ENCODE assay signal across 25 cellular contexts in genomic region chr21:42566524-42567180, GRCh38. TPM values are rescaled to one million over a fixed set of nuclear protein-coding genes. Genes with fewer than 3 reads are reported as not detected.
DNase-seq lines count a peak whose midpoint lies in the region; ATAC-seq and TF ChIP-seq lines count a peak whose summit lies in the region.
"Had no signal": no experiment of that assay in that cellular context is flagged by ENCODE, and none has a peak within 500 bp of the region (broad histone marks: within the 10 kb centered on the region; RNA-seq: fewer than 3 reads in every experiment).

No MANE protein-coding gene starts in this region.

- H3K27me3 Mint-ChIP-seq in endodermal cell (ENCODE audit: insufficient read depth): no peaks in the 10 kb centered on the region
- H3K27me3 Mint-ChIP-seq: IgD-negative memory B cell; stimulated activated naive CD8-positive, alpha-beta T cell treated with anti-CD3 and anti-CD28 coated beads, Interleukin-15, Interleukin-2, amounts not matched to agents 100 ng/mL and 50 ng/mL, for 24 hours had no signal

- no peaks in the 10 kb centered on the region for H3K4me1 Mint-ChIP-seq in endodermal cell
- H3K4me1 Mint-ChIP-seq: mesothelial cell of epicardium had no signal

- no peaks in the 10 kb centered on the region for H3K9me3 Mint-ChIP-seq in endodermal cell
- H3K9me3 Mint-ChIP-seq: IgD-negative memory B cell; mesothelial cell of epicardium; stimulated activated naive CD8-positive, alpha-beta T cell treated with anti-CD3 and anti-CD28 coated beads, Interleukin-15, Interleukin-2, amounts not matched to agents 100 ng/mL and 50 ng/mL, for 24 hours; T-helper 1 cell treated with Interleukin-12 subunit alpha and Interleukin-12 subunit beta and Interleukin-4 antibody, amounts not matched to agents 30 μg/mL and 1 μg/mL, for 36 hours had no signal

- no peak for TF ChIP-seq POLR2A in spleen (IDR thresholded peaks at IDR 0.05)

- peaks cover 74% of the 10 kb centered on the region for H3K36me3 Mint-ChIP-seq in endodermal cell (ENCODE audit: low read depth)

- H3K36me3 ChIP-seq in endodermal cell (ENCODE audit: control insufficient read depth, insufficient read depth, low read length) (no peaks in the 10 kb centered on the region), spleen (peaks cover 0 to 98% (median 87%) of the 10 kb centered on the region in 6 donors)
- H3K36me3 ChIP-seq: MG63 had no signal

- H3K4me3 ChIP-seq in endodermal cell (ENCODE audit: low read length) (no peak overlapping the region), spleen (no peak overlapping the region)
- H3K4me3 ChIP-seq: GM12878, MG63 had no signal

- DNase-seq in DMS153 (lab: John Stamatoyannopoulos, UW): peak; percentile 36
- no peak for DNase-seq in DMS153 treated with DMSO at 0.1 percent for 48 hours (lab: John Stamatoyannopoulos, UW; ENCODE audit: unreplicated experiment)
- peak; percentile 39 for DNase-seq in NCI-H2029 treated with DMSO at 0.1 percent for 48 hours (lab: John Stamatoyannopoulos, UW)
- DNase-seq in endodermal cell: peak; percentile 45
- peak; percentile 70 for DNase-seq in spleen
- DNase-seq in kidney tubule cell (ENCODE audit: low spot score): no peak
- DNase-seq in HK-2 (ENCODE audit: unreplicated experiment): no peak
- DNase-seq: activated gamma-delta T cell; anterior cingulate cortex; GDM1; H7; MG63; NCI-H187 treated with DMSO at 0.1 percent for 48 hours; NCI-H524; SIG-M5; stimulated activated CD4-positive, alpha-beta T cell treated with anti-CD3 and anti-CD28 coated beads, Interleukin-1b, Interleukin-23, amount 100 ng/mL, for 48 hours had no signal

- no peaks in the 10 kb centered on the region for H3K4me1 ChIP-seq in endodermal cell (ENCODE audit: control insufficient read depth, insufficient read depth, low read length)
- peaks cover 0 to 8% (median 0%) of the 10 kb centered on the region in 6 donors for H3K4me1 ChIP-seq in spleen

- H3K27ac ChIP-seq in endodermal cell (ENCODE audit: low read depth, low read length): no peak overlapping the region
- no peak overlapping the region for H3K27ac ChIP-seq in spleen
- H3K27ac ChIP-seq: 22Rv1, HL-60 had no signal

- no peak overlapping the region for H3K4me3 Mint-ChIP-seq in endodermal cell
- H3K4me3 Mint-ChIP-seq: IgD-negative memory B cell; mesothelial cell of epicardium; stimulated activated naive CD8-positive, alpha-beta T cell treated with anti-CD3 and anti-CD28 coated beads, Interleukin-15, Interleukin-2, amounts not matched to agents 100 ng/mL and 50 ng/mL, for 24 hours; T-helper 1 cell treated with Interleukin-12 subunit alpha and Interleukin-12 subunit beta and Interleukin-4 antibody, amounts not matched to agents 30 μg/mL and 1 μg/mL, for 36 hours had no signal

- no peak overlapping the region for H3K27ac Mint-ChIP-seq in endodermal cell
- H3K27ac Mint-ChIP-seq: IgD-negative memory B cell; mesothelial cell of epicardium; stimulated activated naive CD8-positive, alpha-beta T cell treated with anti-CD3 and anti-CD28 coated beads, Interleukin-15, Interleukin-2, amounts not matched to agents 100 ng/mL and 50 ng/mL, for 24 hours; T-helper 1 cell treated with Interleukin-12 subunit alpha and Interleukin-12 subunit beta and Interleukin-4 antibody, amounts not matched to agents 30 μg/mL and 1 μg/mL, for 36 hours had no signal

- ATAC-seq in GM21526 (IDR thresholded peaks at IDR 0.05; ENCODE audit: low FRiP score, unreplicated experiment): no peak
- ATAC-seq: GM12878, right cardiac atrium had no signal

- TF ChIP-seq CTCF in endodermal cell (conservative IDR thresholded peaks at IDR 0.05): no peak
- TF ChIP-seq CTCF in spleen (IDR thresholded peaks at IDR 0.05 in 8 of 11, conservative IDR thresholded peaks at IDR 0.05 in 3 of 11): no peak

- H3K27me3 ChIP-seq in endodermal cell (ENCODE audit: control insufficient read depth, insufficient read depth, low read length, poor library complexity, severe bottlenecking) (no peaks in the 10 kb centered on the region), spleen (replicated peaks in 1 of 7) (no peaks in the 10 kb centered on the region)
- H3K27me3 ChIP-seq: MG63 had no signal

- intact Hi-C loops in spleen (cut with DNase I; ENCODE audit: low total_unique reads): no loop called here

- H3K9me3 ChIP-seq in endodermal cell (ENCODE audit: control insufficient read depth, low read length): no peaks in the 10 kb centered on the region
- H3K9me3 ChIP-seq in spleen: no peaks in the 10 kb centered on the region
- H3K9me3 ChIP-seq: MG63 had no signal

- no peak overlapping the region for H3K9ac ChIP-seq in endodermal cell (ENCODE audit: extremely low read depth, low read length, poor library complexity, severe bottlenecking)

- 84 to 88% methylated on average over 6 to 15 of the region's 15 CpGs for WGBS in endodermal cell (ENCODE audit: insufficient coverage in 1 of 2, insufficient read length in 1 of 2), 2 experiments
- 88 to 94% (median 91%) methylated on average over 14 to 15 of the region's 15 CpGs for WGBS in spleen, 5 donors

RNA-seq across cellular contexts. Expression of gene SLC37A1, which starts 53.0 kb away (rescaled TPM):
- total RNA-seq in endodermal cell: 10 to 100 TPM; 22.7 to 47.0 TPM
- 7.6 TPM for polyA plus RNA-seq in endodermal cell (2013, experiment 1 of 2)
- 6.3 TPM for polyA plus RNA-seq in endodermal cell (2013, experiment 2 of 2)
- 10 to 100 TPM; 20.9 to 31.4 (median 24.5) TPM for total RNA-seq in spleen
- polyA plus RNA-seq in spleen: 10 to 100 TPM in 1 of 3 donors, 1 to 10 TPM in 2; 6.9 to 12.0 (median 9.5) TPM

Comparison
In these comparisons a context has a peak if more than half of its experiments do, and no peak if none do; other contexts are left out.
1. DNase-seq: peak in DMS153 (single experiment), NCI-H2029 treated with DMSO at 0.1 percent for 48 hours (single experiment), endodermal cell (single experiment) and spleen (single experiment); none in DMS153 treated with DMSO at 0.1 percent for 48 hours (single experiment), kidney tubule cell (single experiment) and HK-2 (single experiment).